In the genomic region with DNA sequence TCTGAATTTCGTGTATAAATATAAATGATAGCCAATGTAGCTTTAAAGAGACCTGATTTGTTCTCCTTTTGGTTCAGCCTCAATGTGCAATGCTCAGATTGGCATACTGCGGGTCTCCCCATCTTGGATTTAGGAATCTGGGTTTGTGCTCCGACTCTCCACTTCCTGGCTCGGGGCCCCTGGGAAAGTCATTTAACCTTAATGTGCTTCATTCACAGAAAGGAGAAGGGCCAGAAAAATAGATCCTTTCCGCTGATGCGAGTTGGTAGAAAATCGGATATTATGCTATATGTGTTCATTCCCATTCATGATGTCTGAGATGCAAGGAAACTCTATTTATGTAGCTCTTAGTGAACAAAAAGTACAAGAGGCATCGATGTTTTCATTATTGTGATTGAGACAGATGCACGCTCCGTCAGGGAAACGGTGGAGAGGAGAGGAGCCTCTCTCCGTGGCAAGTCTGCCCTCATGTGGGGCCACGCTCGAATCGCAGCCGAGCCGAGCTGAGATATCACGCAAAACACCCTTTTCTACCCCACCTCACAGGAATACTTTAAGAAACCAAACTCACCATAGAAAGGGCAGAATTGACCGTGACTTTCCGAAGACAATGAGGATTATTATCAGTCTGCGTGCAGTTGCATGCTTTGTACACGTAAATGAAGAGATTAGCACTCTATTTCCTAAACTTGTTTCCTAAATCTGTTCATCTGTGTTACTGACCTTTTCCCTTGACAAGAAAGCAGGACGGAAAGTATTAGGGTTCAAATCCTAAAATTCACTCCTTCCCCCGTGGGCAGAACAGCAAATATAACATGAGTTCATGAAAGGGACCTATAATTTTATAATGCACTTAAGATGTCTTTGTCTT, we compare ENCODE assay signal across 8 cellular contexts.
A peak's percentile ranks its signal among the peaks of the same experiment; 100 is the strongest.
DNase-seq lines count a peak whose midpoint lies in the region; ATAC-seq and TF ChIP-seq lines count a peak whose summit lies in the region.

No MANE protein-coding gene starts in this region.

- DNase-seq in Daoy (ENCODE audit: low read depth) (peak; percentile 57), PC-9 (peak in 1 of 2 experiments; percentile 27), cardiac fibroblast (ENCODE audit: low read depth in 2 of 2) (peak; percentile 49 to 60), kidney epithelial cell (ENCODE audit: low read depth) (no peak), NCI-H187 treated with DMSO at 0.1 percent for 48 hours (lab: John Stamatoyannopoulos, UW) (no peak)
- peak; percentile 50 for DNase-seq in stimulated activated CD8-positive, alpha-beta memory T cell treated with anti-CD3 and anti-CD28 coated beads, Interleukin-4, amount 100 ng/mL, for 48 hours

- no peaks in the 10 kb centered on the region for H4K20me1 ChIP-seq in PC-9 (ENCODE audit: insufficient read depth)

- intact Hi-C loops in PC-9 (cut with micrococcal nuclease; ENCODE audit: unreplicated experiment): loop anchor here (10.0 kb wide), 1 partner anchor 332 kb away; no protein-coding TSS in a partner anchor

- H3K4me3 ChIP-seq in PC-9: no peak overlapping the region
- H3K4me3 ChIP-seq in cardiac fibroblast (replicated peaks in 1 of 2; ENCODE audit: low read depth in 2 of 2, low read length in 2 of 2): peak overlapping the region in 1 of 2 donors; percentile 34
- H3K4me3 ChIP-seq in kidney epithelial cell (ENCODE audit: low read depth, low read length): peak overlapping the region; percentile 22

- ATAC-seq in GM19452 (IDR thresholded peaks at IDR 0.05; ENCODE audit: unreplicated experiment) (peak; percentile 68), HG03457 (IDR thresholded peaks at IDR 0.05; ENCODE audit: unreplicated experiment) (peak; percentile 76)

- H3K27me3 ChIP-seq in PC-9 (ENCODE audit: insufficient read depth, low read depth): no peaks in the 10 kb centered on the region
- H3K27me3 ChIP-seq in kidney epithelial cell (ENCODE audit: control insufficient read depth, insufficient read depth, low read length): no peaks in the 10 kb centered on the region

- no peaks in the 10 kb centered on the region for H3K9me3 ChIP-seq in PC-9 (ENCODE audit: insufficient read depth, low read depth)

- CTCF ChIA-PET in PC-9 (lab: Charles Lee): interaction anchor here (1.2 kb wide), 1 partner anchor 1594 kb away, joined by 3 read pairs; no protein-coding TSS in a partner anchor

- POLR2A ChIA-PET in PC-9 (lab: Charles Lee; ENCODE audit: unreplicated experiment): no interaction called here

- TF ChIP-seq CTCF in PC-9 (conservative IDR thresholded peaks at IDR 0.05) (peak; percentile 63), cardiac fibroblast (IDR thresholded peaks at IDR 0.05; ENCODE audit: low read depth, low read length) (peak; percentile 77), kidney epithelial cell (IDR thresholded peaks at IDR 0.05; ENCODE audit: insufficient read depth, low read length, poor library complexity, severe bottlenecking) (peak; percentile 91)

- H3K27ac ChIP-seq in PC-9: no peak overlapping the region

- no peaks in the 10 kb centered on the region for H3F3A ChIP-seq in PC-9 (ENCODE audit: insufficient read depth, low read depth)

- H2AFZ ChIP-seq in PC-9: no peak overlapping the region

- H3K4me2 ChIP-seq in PC-9: peak overlapping the region; percentile 51

- H3K36me3 ChIP-seq in PC-9 (ENCODE audit: low read depth) (no peaks in the 10 kb centered on the region), kidney epithelial cell (ENCODE audit: control insufficient read depth, insufficient read depth, low read length) (no peaks in the 10 kb centered on the region)

- H3K79me2 ChIP-seq in PC-9 (ENCODE audit: low read depth): no peaks in the 10 kb centered on the region

- BruUV-seq in PC-9 (replicated peaks; lab: Mats Ljungman, UMichigan): no TSS peak

- no peaks in the 10 kb centered on the region for H3K9me2 ChIP-seq in PC-9 (ENCODE audit: insufficient read depth)

- no peaks in the 10 kb centered on the region; the same call in 1 of the 2 replicates for H3K4me1 ChIP-seq in PC-9 (replicated peaks; ENCODE audit: insufficient read depth)

Comparison
In these comparisons a context has a peak if more than half of its experiments do, and no peak if none do; other contexts are left out.
1. DNase-seq: peak in Daoy (single experiment), cardiac fibroblast (2 of 2) and stimulated activated CD8-positive, alpha-beta memory T cell treated with anti-CD3 and anti-CD28 coated beads, Interleukin-4, amount 100 ng/mL, for 48 hours (single experiment); none in kidney epithelial cell (single experiment) and NCI-H187 treated with DMSO at 0.1 percent for 48 hours (single experiment).
2. Peak in every context shown above with its lines, with median percentiles within 50 percentile points of each other: CTCF ChIP-seq.